In genomic region chr20:48720256-48721020, GRCh38 we compare ENCODE assay signal across 15 cellular contexts.
DNase-seq lines count a peak whose midpoint lies in the region; ATAC-seq and TF ChIP-seq lines count a peak whose summit lies in the region.
"Had no signal": no experiment of that assay in that cellular context is flagged by ENCODE, and none has a peak within 500 bp of the region (broad histone marks: within the 10 kb centered on the region; RNA-seq: fewer than 3 reads in every experiment).

No MANE protein-coding gene starts in this region.

- no peaks in the 10 kb centered on the region for H3K9me3 Mint-ChIP-seq in activated naive CD4-positive, alpha-beta T cell treated with anti-CD3 and anti-CD28 coated beads, Interleukin-2, amount 10 ng/mL, durations not matched to agents 7 days and 5 days
- H3K9me3 Mint-ChIP-seq in activated naive CD8-positive, alpha-beta T cell (ENCODE audit: low read depth): no peaks in the 10 kb centered on the region
- H3K9me3 Mint-ChIP-seq in naive B cell: peaks cover 0 to 5% (median 2%) of the 10 kb centered on the region in 7 donors

- no peak for DNase-seq in activated naive CD4-positive, alpha-beta T cell treated with anti-CD3 and anti-CD28 coated beads, Interleukin-2, amount 10 ng/mL, durations not matched to agents 7 days and 5 days
- DNase-seq in activated naive CD4-positive, alpha-beta T cell treated with anti-CD3 and anti-CD28 coated beads, Interleukin-2, amount 50 U/mL, for 16 hours: no peak
- no peak for DNase-seq in naive B cell
- peak in 1 of 2 donors; percentile 51 for DNase-seq in aorta
- DNase-seq in NCI-H526 treated with DMSO at 0.1 percent for 48 hours (lab: John Stamatoyannopoulos, UW): no peak
- DNase-seq in heart right ventricle: no peak
- DNase-seq: cortex of kidney; DMS79; NCI-H1436; NCI-H510A; stimulated activated CD4-positive, alpha-beta T cell treated with anti-CD3 and anti-CD28 coated beads, Interleukin-12 subunit alpha, Interleukin-12 subunit beta, amount 100 ng/mL, for 4 hours; trophoblast cell had no signal

- ATAC-seq in naive B cell (ENCODE audit: low read depth in 2 of 2): no peak
- ATAC-seq in aorta (ENCODE audit: low FRiP score): no peak
- no peak for ATAC-seq in GM18502 (IDR thresholded peaks at IDR 0.05; ENCODE audit: poor library complexity, unreplicated experiment)
- no peak for ATAC-seq in heart right ventricle

- no peaks in the 10 kb centered on the region for H3K27me3 ChIP-seq in aorta (ENCODE audit: control insufficient read depth in 1 of 2, insufficient read depth in 2 of 2, low read length in 1 of 2)
- H3K27me3 ChIP-seq in heart right ventricle: no peaks in the 10 kb centered on the region

- WGBS in aorta, 2 donors: 65 to 67% methylated on average over 14 of the region's 14 CpGs
- WGBS in heart right ventricle, 2 donors: 89 to 96% methylated on average over 14 of the region's 14 CpGs

- H3K4me1 ChIP-seq in aorta (ENCODE audit: control insufficient read depth in 1 of 2, insufficient read depth in 2 of 2, low read length in 2 of 2): peaks cover 5 to 6% of the 10 kb centered on the region in 2 donors
- H3K4me1 ChIP-seq in heart right ventricle: peaks cover 7 to 97% (median 19%) of the 10 kb centered on the region in 9 donors

- H3K27ac ChIP-seq in aorta (ENCODE audit: low read depth in 1 of 2, low read length in 2 of 2) (peak overlapping the region; percentile 45 to 99), heart right ventricle (peak overlapping the region in 1 of 10 donors; percentile 85)

- H3K9me3 ChIP-seq in aorta (ENCODE audit: control insufficient read depth, low read length): no peaks in the 10 kb centered on the region
- H3K9me3 ChIP-seq in heart right ventricle: peaks cover 0 to 8% (median 0%) of the 10 kb centered on the region in 11 donors

- peak overlapping the region; percentile 85 for H3K27ac Mint-ChIP-seq in activated naive CD4-positive, alpha-beta T cell treated with anti-CD3 and anti-CD28 coated beads, Interleukin-2, amount 10 ng/mL, durations not matched to agents 7 days and 5 days
- H3K27ac Mint-ChIP-seq in activated naive CD8-positive, alpha-beta T cell: peak overlapping the region; percentile 87
- H3K27ac Mint-ChIP-seq in naive B cell: peak overlapping the region; percentile 49 to 94 (median 88)

- peaks cover 80% of the 10 kb centered on the region for H3K4me1 Mint-ChIP-seq in activated naive CD4-positive, alpha-beta T cell treated with anti-CD3 and anti-CD28 coated beads, Interleukin-2, amount 10 ng/mL, durations not matched to agents 7 days and 5 days
- peaks cover 81% of the 10 kb centered on the region for H3K4me1 Mint-ChIP-seq in activated naive CD8-positive, alpha-beta T cell (ENCODE audit: low read depth)
- H3K4me1 Mint-ChIP-seq in naive B cell: peaks cover 82 to 98% (median 92%) of the 10 kb centered on the region in 3 donors

- no peaks in the 10 kb centered on the region for H3K27me3 Mint-ChIP-seq in activated naive CD4-positive, alpha-beta T cell treated with anti-CD3 and anti-CD28 coated beads, Interleukin-2, amount 10 ng/mL, durations not matched to agents 7 days and 5 days
- H3K27me3 Mint-ChIP-seq in activated naive CD8-positive, alpha-beta T cell: no peaks in the 10 kb centered on the region
- no peaks in the 10 kb centered on the region for H3K27me3 Mint-ChIP-seq in naive B cell

- intact Hi-C loops in aorta (cut with DNase I) (loop anchor here (5.0 to 10.0 kb wide), 3 partner anchors 72 to 184 kb away; partner anchors contain the start of gene PREX1 (in 2 of the 2)), heart right ventricle (cut with DNase I) (no loop called here)

- CTCF ChIA-PET in activated naive CD4-positive, alpha-beta T cell treated with anti-CD3 and anti-CD28 coated beads, Interleukin-2, amount 10 ng/mL, durations not matched to agents 7 days and 5 days (lab: Charles Lee): no interaction called here

- H3K4me3 Mint-ChIP-seq in activated naive CD4-positive, alpha-beta T cell treated with anti-CD3 and anti-CD28 coated beads, Interleukin-2, amount 10 ng/mL, durations not matched to agents 7 days and 5 days: no peak overlapping the region
- H3K4me3 Mint-ChIP-seq in activated naive CD8-positive, alpha-beta T cell: peak overlapping the region; percentile 61
- H3K4me3 Mint-ChIP-seq in naive B cell: peak overlapping the region in 7 of 8 donors; percentile 16 to 80 (median 66)

- H3K36me3 ChIP-seq in aorta (ENCODE audit: control insufficient read depth in 1 of 2, insufficient read depth in 2 of 2, low read length in 1 of 2): no peaks in the 10 kb centered on the region
- H3K36me3 ChIP-seq in heart right ventricle: peaks cover 0 to 22% (median 0%) of the 10 kb centered on the region in 9 donors

- H3K36me3 Mint-ChIP-seq in activated naive CD4-positive, alpha-beta T cell treated with anti-CD3 and anti-CD28 coated beads, Interleukin-2, amount 10 ng/mL, durations not matched to agents 7 days and 5 days: peaks cover 57% of the 10 kb centered on the region
- H3K36me3 Mint-ChIP-seq in activated naive CD8-positive, alpha-beta T cell: peaks cover under 1% of the 10 kb centered on the region
- peaks cover under 1 to 16% of the 10 kb centered on the region in 2 donors for H3K36me3 Mint-ChIP-seq in naive B cell

- TF ChIP-seq CTCF in heart right ventricle (IDR thresholded peaks at IDR 0.05): no peak

- no peak overlapping the region for H3K4me3 ChIP-seq in aorta (ENCODE audit: low read length in 2 of 2)
- no peak overlapping the region for H3K4me3 ChIP-seq in heart right ventricle
- H3K4me3 ChIP-seq: lung had no signal

Comparison
In these comparisons a context has a peak if more than half of its experiments do, and no peak if none do; other contexts are left out.
1. intact Hi-C loops: an anchor here in aorta (5.0 to 10.0 kb wide); none called in heart right ventricle.